20 cellular contexts compared by ENCODE assay signal in genomic region chr14:24639905-24640304, GRCh38. TPM values are rescaled to one million over a fixed set of nuclear protein-coding genes. Genes with fewer than 3 reads are reported as not detected.
"Had no signal": no experiment of that assay in that cellular context is flagged by ENCODE, and none has a peak within 500 bp of the region (broad histone marks: within the 10 kb centered on the region; RNA-seq: fewer than 3 reads in every experiment).

No MANE protein-coding gene starts in this region.

- H3K27me3 Mint-ChIP-seq: dendritic cell treated with granulocyte-macrophage colony-stimulating factor and Interleukin-4, amounts not matched to agents 40 ng/mL and 50 ng/mL, for 4 days; effector memory CD8-positive, alpha-beta T cell had no signal

- DNase-seq: effector memory CD8-positive, alpha-beta T cell; gastrocnemius medialis; heart right ventricle; hypothalamus; kidney glomerular epithelial cell; mesendoderm; naive B cell; psoas muscle; retina; right lobe of liver; stimulated activated CD4-positive, alpha-beta T cell treated with anti-CD3 and anti-CD28 coated beads, Interleukin-4, amount 100 ng/mL, for 1 hour; stimulated activated CD8-positive, alpha-beta memory T cell treated with anti-CD3 and anti-CD28 coated beads, Interleukin-4, amount 100 ng/mL, for 48 hours; trophoblast cell had no signal

- H3K4me3 Mint-ChIP-seq: dendritic cell treated with granulocyte-macrophage colony-stimulating factor and Interleukin-4, amounts not matched to agents 40 ng/mL and 50 ng/mL, for 4 days; effector memory CD8-positive, alpha-beta T cell; naive B cell; stimulated activated memory B cell treated with anti-CD40 and anti-IgM and Interleukin-4, amounts not matched to agents 10 μg/mL and 1 μg/mL and 100 μg/mL, for 72 hours had no signal

- H3K27ac Mint-ChIP-seq: dendritic cell treated with granulocyte-macrophage colony-stimulating factor and Interleukin-4, amounts not matched to agents 40 ng/mL and 50 ng/mL, for 4 days; stimulated activated memory B cell treated with anti-CD40 and anti-IgM and Interleukin-4, amounts not matched to agents 10 μg/mL and 1 μg/mL and 100 μg/mL, for 72 hours had no signal

- ATAC-seq: effector memory CD8-positive, alpha-beta T cell; gastrocnemius medialis; heart right ventricle; psoas muscle; right lobe of liver; stimulated activated memory B cell treated with anti-CD40 and anti-IgM and Interleukin-4, amounts not matched to agents 10 μg/mL and 1 μg/mL and 100 μg/mL, for 72 hours had no signal

- H3K36me3 Mint-ChIP-seq: naive B cell; stimulated activated memory B cell treated with anti-CD40 and anti-IgM and Interleukin-4, amounts not matched to agents 10 μg/mL and 1 μg/mL and 100 μg/mL, for 72 hours had no signal

- H3K9me3 Mint-ChIP-seq: dendritic cell treated with granulocyte-macrophage colony-stimulating factor and Interleukin-4, amounts not matched to agents 40 ng/mL and 50 ng/mL, for 4 days; effector memory CD8-positive, alpha-beta T cell; stimulated activated memory B cell treated with anti-CD40 and anti-IgM and Interleukin-4, amounts not matched to agents 10 μg/mL and 1 μg/mL and 100 μg/mL, for 72 hours had no signal

RNA-seq across cellular contexts. Expression of gene GZMB, which starts 5.9 kb away (rescaled TPM):
- total RNA-seq: fibroblast of villous mesenchyme, lung microvascular endothelial cell, osteoblast, urinary bladder had no signal
- polyA plus RNA-seq: neural cell had no signal

RNA-seq across cellular contexts. Expression of gene GZMH, which starts 30.4 kb away (rescaled TPM):
- total RNA-seq: fibroblast of villous mesenchyme, gastrocnemius medialis, lung microvascular endothelial cell, osteoblast, urinary bladder had no signal
- polyA plus RNA-seq: neural cell had no signal
